In genomic region chr3:112132554-112132953, GRCh38 we compare ENCODE assay signal across 13 cellular contexts. TPM values are rescaled to one million over a fixed set of nuclear protein-coding genes. Genes with fewer than 3 reads are reported as not detected.
DNase-seq lines count a peak whose midpoint lies in the region; ATAC-seq, FAIRE-seq and TF ChIP-seq lines count a peak whose summit lies in the region.
"Had no signal": no experiment of that assay in that cellular context is flagged by ENCODE, and none has a peak within 500 bp of the region (broad histone marks: within the 10 kb centered on the region; RNA-seq: fewer than 3 reads in every experiment).

No MANE protein-coding gene starts in this region.

- H2AFZ ChIP-seq in SU-DHL-6 (ENCODE audit: low read depth, low read length, severe bottlenecking): no peak overlapping the region

- no peaks in the 10 kb centered on the region for H3K36me3 Mint-ChIP-seq in immature natural killer cell

- H3K79me2 ChIP-seq in DOHH2 (ENCODE audit: control insufficient read depth, low read length) (peaks cover 80% of the 10 kb centered on the region), SU-DHL-6 (ENCODE audit: insufficient read depth, low read length) (peaks cover 58% of the 10 kb centered on the region)

- H3K9me3 ChIP-seq in DOHH2 (ENCODE audit: control insufficient read depth, insufficient read depth, low read length): no peaks in the 10 kb centered on the region
- H3K9me3 ChIP-seq in SU-DHL-6 (ENCODE audit: insufficient read depth, low read length): no peaks in the 10 kb centered on the region
- no peaks in the 10 kb centered on the region for H3K9me3 ChIP-seq in small intestine (ENCODE audit: control insufficient read depth, low read depth)
- H3K9me3 ChIP-seq: heart right ventricle, SJCRH30, stomach had no signal

- DNase-seq in immature natural killer cell: no peak
- DNase-seq in small intestine: no peak
- DNase-seq: NCI-H1105, NCI-H524 treated with DMSO at 0.1 percent for 48 hours, SJCRH30, stomach had no signal

- H3K4me2 ChIP-seq in DOHH2 (ENCODE audit: low read length) (peak overlapping the region; percentile 97), SU-DHL-6 (ENCODE audit: low read depth, low read length, poor library complexity, severe bottlenecking) (peak overlapping the region; percentile 95)

- no peaks in the 10 kb centered on the region for H3K9me3 Mint-ChIP-seq in immature natural killer cell

- FAIRE-seq in small intestine (lab: Jason Lieb, UNC): no peak

- H3K27me3 Mint-ChIP-seq in immature natural killer cell (ENCODE audit: low read depth in 3 of 3): peaks cover 0 to 2% (median 1%) of the 10 kb centered on the region in 3 donors

- TF ChIP-seq CTCF in DOHH2 (IDR thresholded peaks at IDR 0.05; ENCODE audit: low read depth, low read length, poor library complexity, severe bottlenecking): no peak
- no peak for TF ChIP-seq CTCF in SU-DHL-6 (IDR thresholded peaks at IDR 0.05; ENCODE audit: insufficient read depth, low read length, poor library complexity, severe bottlenecking)

- peaks cover 81% of the 10 kb centered on the region for H3F3A ChIP-seq in DOHH2 (ENCODE audit: control insufficient read depth, insufficient read depth)
- H3F3A ChIP-seq in SU-DHL-6 (ENCODE audit: insufficient read depth): peaks cover 84% of the 10 kb centered on the region

- H3K4me3 Mint-ChIP-seq in immature natural killer cell: peak overlapping the region in 4 of 5 donors; percentile 43 to 80 (median 60)

- H3K27ac ChIP-seq in DOHH2 (ENCODE audit: low read depth, low read length): peak overlapping the region; percentile 99
- H3K27ac ChIP-seq in SU-DHL-6 (ENCODE audit: low read depth, low read length): peak overlapping the region; percentile 94
- no peak overlapping the region for H3K27ac ChIP-seq in small intestine (ENCODE audit: low read depth in 1 of 2, low read length in 1 of 2)
- H3K27ac ChIP-seq: SJCRH30 had no signal

- H3K36me3 ChIP-seq in DOHH2 (ENCODE audit: control insufficient read depth, low read length) (peaks cover 54% of the 10 kb centered on the region), SU-DHL-6 (ENCODE audit: low read length) (peaks cover 20% of the 10 kb centered on the region), small intestine (ENCODE audit: control insufficient read depth in 2 of 2, insufficient read depth in 2 of 2, low read length in 2 of 2) (peaks cover 0 to 2% of the 10 kb centered on the region in 2 donors)
- H3K36me3 ChIP-seq: SJCRH30 had no signal

- ATAC-seq in GM21717 (IDR thresholded peaks at IDR 0.05; ENCODE audit: unreplicated experiment) (peak; percentile 0), GM18909 (IDR thresholded peaks at IDR 0.05; ENCODE audit: poor library complexity, unreplicated experiment) (no peak), GM18861 (IDR thresholded peaks at IDR 0.05; ENCODE audit: unreplicated experiment) (no peak), HG03280 (IDR thresholded peaks at IDR 0.05; ENCODE audit: unreplicated experiment) (no peak)

- H3K4me1 Mint-ChIP-seq in immature natural killer cell: peaks cover 18 to 20% of the 10 kb centered on the region in 2 donors

- H4K20me1 ChIP-seq in DOHH2 (ENCODE audit: control insufficient read depth, insufficient read depth, low read depth, low read length): no peaks in the 10 kb centered on the region
- H4K20me1 ChIP-seq in SU-DHL-6 (ENCODE audit: low read depth, low read length): no peaks in the 10 kb centered on the region

- peak overlapping the region; percentile 86 for H3K9ac ChIP-seq in SU-DHL-6 (ENCODE audit: low read length)

- no peaks in the 10 kb centered on the region for H3K9me2 ChIP-seq in DOHH2 (replicated peaks; ENCODE audit: control insufficient read depth, low read length)
- no peaks in the 10 kb centered on the region for H3K9me2 ChIP-seq in SU-DHL-6 (replicated peaks; ENCODE audit: insufficient read depth, low read length)

- H3K27me3 ChIP-seq in DOHH2 (ENCODE audit: control insufficient read depth, low read length): no peaks in the 10 kb centered on the region
- no peaks in the 10 kb centered on the region for H3K27me3 ChIP-seq in SU-DHL-6 (ENCODE audit: low read length)
- H3K27me3 ChIP-seq in small intestine (ENCODE audit: control insufficient read depth in 2 of 2, insufficient read depth in 2 of 2, low read length in 2 of 2): no peaks in the 10 kb centered on the region
- H3K27me3 ChIP-seq: heart right ventricle, SJCRH30, stomach had no signal

- H3K27ac Mint-ChIP-seq in immature natural killer cell: peak overlapping the region in 3 of 6 donors; percentile 22 to 80 (median 24)

- H3K4me1 ChIP-seq in DOHH2 (ENCODE audit: control insufficient read depth, low read length): peaks cover 76% of the 10 kb centered on the region
- H3K4me1 ChIP-seq in small intestine (ENCODE audit: control insufficient read depth in 2 of 2, insufficient read depth in 1 of 2, low read depth in 1 of 2, low read length in 1 of 2): no peaks in the 10 kb centered on the region

- WGBS in small intestine, 3 donors: 61 to 80% (median 76%) methylated on average over 1 of the region's 1 CpG

- H3K4me3 ChIP-seq in DOHH2 (ENCODE audit: low read length) (peak overlapping the region; percentile 93), SU-DHL-6 (ENCODE audit: insufficient read depth, low read length, poor library complexity, severe bottlenecking) (peak overlapping the region; percentile 91), small intestine (ENCODE audit: low read depth in 1 of 2, low read length in 2 of 2) (peak overlapping the region in 1 of 2 donors; percentile 1)
- H3K4me3 ChIP-seq: SJCRH30, stomach had no signal

RNA-seq across cellular contexts. Expression of gene GCSAM, which starts 0.5 kb away (rescaled TPM):
- polyA plus RNA-seq in immature natural killer cell (1 to 10 TPM in 2 of 3 donors, under 1 TPM in 1; 0.64 to 3.6 (median 1.5) TPM), small intestine (1 to 10 TPM in 1 of 3 donors, under 1 TPM in 1, not detected in 1; 0.54 to 1.3 TPM)

RNA-seq across cellular contexts. Expression of gene C3orf52, which starts 46.4 kb away (rescaled TPM):
- under 1 TPM in 1 of 3 donors, not detected in 2; 0.29 TPM for polyA plus RNA-seq in immature natural killer cell
- 1 to 10 TPM; 3.8 to 5.9 (median 4.5) TPM for polyA plus RNA-seq in small intestine

Comparison
In these comparisons a context has a peak if more than half of its experiments do, and no peak if none do; other contexts are left out.
1. H3K27ac ChIP-seq: peak in DOHH2 (single experiment) and SU-DHL-6 (single experiment); none in small intestine (0 of 2).